13 cellular contexts compared by ENCODE assay signal in genomic region chr9:87494970-87495471, GRCh38. TPM values are rescaled to one million over a fixed set of nuclear protein-coding genes. Genes with fewer than 3 reads are reported as not detected.
DNase-seq lines count a peak whose midpoint lies in the region; ATAC-seq and TF ChIP-seq lines count a peak whose summit lies in the region.
"Had no signal": no experiment of that assay in that cellular context is flagged by ENCODE, and none has a peak within 500 bp of the region (broad histone marks: within the 10 kb centered on the region; RNA-seq: fewer than 3 reads in every experiment).

No MANE protein-coding gene starts in this region.

- no peaks in the 10 kb centered on the region for H3K9me3 Mint-ChIP-seq in activated CD8-positive, alpha-beta memory T cell treated with anti-CD3 and anti-CD28 coated beads, Interleukin-2, amount 10 ng/mL, durations not matched to agents 7 days and 5 days (ENCODE audit: low read depth)
- H3K9me3 Mint-ChIP-seq: activated naive CD4-positive, alpha-beta T cell treated with anti-CD3 and anti-CD28 coated beads, Interleukin-2, amount 10 ng/mL, durations not matched to agents 7 days and 5 days; WTC11 had no signal

- no peak overlapping the region for H3K4me3 Mint-ChIP-seq in activated CD8-positive, alpha-beta memory T cell treated with anti-CD3 and anti-CD28 coated beads, Interleukin-2, amount 10 ng/mL, durations not matched to agents 7 days and 5 days
- H3K4me3 Mint-ChIP-seq: activated naive CD4-positive, alpha-beta T cell treated with anti-CD3 and anti-CD28 coated beads, Interleukin-2, amount 10 ng/mL, durations not matched to agents 7 days and 5 days; IgD-negative memory B cell; WTC11 had no signal

- ATAC-seq in HG02981 (IDR thresholded peaks at IDR 0.05; ENCODE audit: unreplicated experiment) (peak; percentile 33), HG03521 (IDR thresholded peaks at IDR 0.05; ENCODE audit: unreplicated experiment) (no peak)
- no peak for ATAC-seq in activated CD8-positive, alpha-beta memory T cell treated with anti-CD3 and anti-CD28 coated beads, Interleukin-2, amount 10 ng/mL, durations not matched to agents 7 days and 5 days
- ATAC-seq: WTC11 had no signal

- H3K4me1 Mint-ChIP-seq in activated CD8-positive, alpha-beta memory T cell treated with anti-CD3 and anti-CD28 coated beads, Interleukin-2, amount 10 ng/mL, durations not matched to agents 7 days and 5 days = peaks cover 4% of the 10 kb centered on the region

- H3K27ac ChIP-seq in SJCRH30 = peak overlapping the region; percentile 73
- H3K27ac ChIP-seq: neutrophil had no signal

- DNase-seq in GM12865 (ENCODE audit: low read depth) = peak; percentile 76
- DNase-seq in SJCRH30 = peak; percentile 95 to 99
- peak; percentile 51 for DNase-seq in left kidney (ENCODE audit: low read depth, low spot score)
- no peak for DNase-seq in AG08396 (ENCODE audit: low spot score)
- no peak for DNase-seq in activated CD8-positive, alpha-beta memory T cell treated with anti-CD3 and anti-CD28 coated beads, Interleukin-2, amount 10 ng/mL, durations not matched to agents 7 days and 5 days
- no peak for DNase-seq in NCI-H446 treated with DMSO at 0.1 percent for 48 hours (lab: John Stamatoyannopoulos, UW)
- DNase-seq: activated naive CD4-positive, alpha-beta T cell treated with anti-CD3 and anti-CD28 coated beads, Interleukin-2, amount 10 ng/mL, durations not matched to agents 7 days and 5 days; Caco-2 had no signal

- no peaks in the 10 kb centered on the region for H3K36me3 Mint-ChIP-seq in activated CD8-positive, alpha-beta memory T cell treated with anti-CD3 and anti-CD28 coated beads, Interleukin-2, amount 10 ng/mL, durations not matched to agents 7 days and 5 days
- H3K36me3 Mint-ChIP-seq: activated naive CD4-positive, alpha-beta T cell treated with anti-CD3 and anti-CD28 coated beads, Interleukin-2, amount 10 ng/mL, durations not matched to agents 7 days and 5 days; IgD-negative memory B cell had no signal

- H3K4me3 ChIP-seq in GM12865 (ENCODE audit: low read depth, low read length) (no peak overlapping the region), SJCRH30 (no peak overlapping the region)

- no peaks in the 10 kb centered on the region for H3K9me3 ChIP-seq in SJCRH30 (replicated peaks)
- H3K9me3 ChIP-seq: Caco-2, neutrophil had no signal

- H3K36me3 ChIP-seq in SJCRH30 = 0 out of 2 replicates have a peak, but pooled peaks cover 4% of the 10 kb centered on the region
- H3K36me3 ChIP-seq: neutrophil had no signal

- peaks cover 29% of the 10 kb centered on the region for H3K4me1 ChIP-seq in SJCRH30
- H3K4me1 ChIP-seq: Caco-2 had no signal

- no peak overlapping the region for H3K27ac Mint-ChIP-seq in activated CD8-positive, alpha-beta memory T cell treated with anti-CD3 and anti-CD28 coated beads, Interleukin-2, amount 10 ng/mL, durations not matched to agents 7 days and 5 days
- H3K27ac Mint-ChIP-seq: WTC11 had no signal

- CTCF ChIA-PET in activated CD8-positive, alpha-beta memory T cell treated with anti-CD3 and anti-CD28 coated beads, Interleukin-2, amount 10 ng/mL, durations not matched to agents 7 days and 5 days (lab: Charles Lee) = no interaction called here

- peaks cover 38% of the 10 kb centered on the region for H3K27me3 Mint-ChIP-seq in activated CD8-positive, alpha-beta memory T cell treated with anti-CD3 and anti-CD28 coated beads, Interleukin-2, amount 10 ng/mL, durations not matched to agents 7 days and 5 days

- TF ChIP-seq CTCF in GM12865 (IDR thresholded peaks at IDR 0.05; ENCODE audit: insufficient read depth, low read depth, low read length, missing control alignments) = no peak

- no peaks in the 10 kb centered on the region for H3K27me3 ChIP-seq in SJCRH30

RNA-seq across cellular contexts. Expression of gene DAPK1, which starts 2.6 kb away (rescaled TPM):
- total RNA-seq in SJCRH30 (2014; rRNA removed; shearing (Covaris generic)) = 62.0 and 73.5 TPM in 2 replicates
- total RNA-seq in activated CD8-positive, alpha-beta memory T cell treated with anti-CD3 and anti-CD28 coated beads, Interleukin-2, amount 10 ng/mL, durations not matched to agents 7 days and 5 days = 1 to 10 TPM; 1.2 to 6.8 TPM

Comparison
In these comparisons a context has a peak if more than half of its experiments do, and no peak if none do; other contexts are left out.
1. DNase-seq: peak in GM12865 (single experiment), SJCRH30 (2 of 2) and left kidney (single experiment); none in AG08396 (single experiment), activated CD8-positive, alpha-beta memory T cell treated with anti-CD3 and anti-CD28 coated beads, Interleukin-2, amount 10 ng/mL, durations not matched to agents 7 days and 5 days (single experiment) and NCI-H446 treated with DMSO at 0.1 percent for 48 hours (single experiment).